14 cellular contexts compared by ENCODE assay signal in genomic region chr11:35099278-35100018, GRCh38.
A peak's percentile ranks its signal among the peaks of the same experiment; 100 is the strongest.
DNase-seq lines count a peak whose midpoint lies in the region; ATAC-seq and TF ChIP-seq lines count a peak whose summit lies in the region.
"Had no signal": no experiment of that assay in that cellular context is flagged by ENCODE, and none has a peak within 500 bp of the region (broad histone marks: within the 10 kb centered on the region; RNA-seq: fewer than 3 reads in every experiment).

No MANE protein-coding gene starts in this region.

- H3K9ac ChIP-seq in parathyroid adenoma, result no peak overlapping the region
- H3K9ac ChIP-seq: BLaER1 treated with 17β-estradiol and CSF1 and Interleukin-3, amounts not matched to agents 10 nM and 100 nM had no signal

- H3K4me2 ChIP-seq in parathyroid adenoma (ENCODE audit: low read length), result no peak overlapping the region
- H3K4me2 ChIP-seq: BLaER1 treated with 17β-estradiol and CSF1 and Interleukin-3, amounts not matched to agents 10 nM and 100 nM had no signal

- DNase-seq in AG20443 (ENCODE audit: low spot score) (peak; percentile 60), SW480 (ENCODE audit: low spot score) (peak; percentile 18), fibroblast of pulmonary artery (ENCODE audit: low read depth) (peak; percentile 80), Ammon's horn (ENCODE audit: low spot score) (no peak)
- no peak for DNase-seq in activated CD4-positive, alpha-beta T cell treated with anti-CD3 and anti-CD28 coated beads, Interleukin-2, amount 50 U/mL, for 4 hours
- DNase-seq: effector memory CD4-positive, alpha-beta T cell; KG1; NCI-H524 treated with DMSO at 0.1 percent for 48 hours; spleen had no signal

- H3K4me1 ChIP-seq in parathyroid adenoma, result no peaks in the 10 kb centered on the region

- no peak overlapping the region for H3K4me3 ChIP-seq in fibroblast of pulmonary artery (replicated peaks; ENCODE audit: low read depth, low read length)
- H3K4me3 ChIP-seq in parathyroid adenoma (ENCODE audit: low read depth, low read length), result no peak overlapping the region
- H3K4me3 ChIP-seq: BLaER1 treated with 17β-estradiol and CSF1 and Interleukin-3, amounts not matched to agents 10 nM and 100 nM; spleen had no signal

- no peak overlapping the region for H2AFZ ChIP-seq in parathyroid adenoma

- H3K79me2 ChIP-seq in parathyroid adenoma, result no peaks in the 10 kb centered on the region

- H3K9me3 ChIP-seq in parathyroid adenoma (ENCODE audit: control insufficient read depth, low read length), result no peaks in the 10 kb centered on the region
- H3K9me3 ChIP-seq: spleen had no signal

- ATAC-seq in HG02884 (IDR thresholded peaks at IDR 0.05; ENCODE audit: unreplicated experiment), result no peak
- ATAC-seq in HG03139 (IDR thresholded peaks at IDR 0.05; ENCODE audit: unreplicated experiment), result no peak
- ATAC-seq: stimulated activated effector memory CD8-positive, alpha-beta T cell treated with anti-CD3 and anti-CD28 coated beads, Interleukin-12 subunit alpha, Interleukin-12 subunit beta, amount 100 ng/mL, for 72 hours had no signal

- no peaks in the 10 kb centered on the region for H3K36me3 ChIP-seq in parathyroid adenoma (ENCODE audit: control insufficient read depth, insufficient read depth, low read length)
- H3K36me3 ChIP-seq: spleen had no signal

- TF ChIP-seq CTCF in fibroblast of pulmonary artery (IDR thresholded peaks at IDR 0.05; ENCODE audit: low read length, missing control alignments) (no peak), parathyroid adenoma (IDR thresholded peaks at IDR 0.05) (no peak)

- no peaks in the 10 kb centered on the region for H3K27me3 ChIP-seq in parathyroid adenoma (ENCODE audit: control insufficient read depth, insufficient read depth, low read length)
- H3K27me3 ChIP-seq: BLaER1 treated with 17β-estradiol and CSF1 and Interleukin-3, amounts not matched to agents 10 nM and 100 nM; spleen had no signal

- peak overlapping the region; percentile 24 for H3K27ac ChIP-seq in parathyroid adenoma
- H3K27ac ChIP-seq: BLaER1 treated with 17β-estradiol and CSF1 and Interleukin-3, amounts not matched to agents 10 nM and 100 nM had no signal

Comparison
In these comparisons a context has a peak if more than half of its experiments do, and no peak if none do; other contexts are left out.
1. DNase-seq: peak in AG20443 (single experiment), SW480 (single experiment) and fibroblast of pulmonary artery (single experiment); none in activated CD4-positive, alpha-beta T cell treated with anti-CD3 and anti-CD28 coated beads, Interleukin-2, amount 50 U/mL, for 4 hours (0 of 2) and Ammon's horn (single experiment).